1 cellular context compared by ENCODE assay signal in the genomic region with DNA sequence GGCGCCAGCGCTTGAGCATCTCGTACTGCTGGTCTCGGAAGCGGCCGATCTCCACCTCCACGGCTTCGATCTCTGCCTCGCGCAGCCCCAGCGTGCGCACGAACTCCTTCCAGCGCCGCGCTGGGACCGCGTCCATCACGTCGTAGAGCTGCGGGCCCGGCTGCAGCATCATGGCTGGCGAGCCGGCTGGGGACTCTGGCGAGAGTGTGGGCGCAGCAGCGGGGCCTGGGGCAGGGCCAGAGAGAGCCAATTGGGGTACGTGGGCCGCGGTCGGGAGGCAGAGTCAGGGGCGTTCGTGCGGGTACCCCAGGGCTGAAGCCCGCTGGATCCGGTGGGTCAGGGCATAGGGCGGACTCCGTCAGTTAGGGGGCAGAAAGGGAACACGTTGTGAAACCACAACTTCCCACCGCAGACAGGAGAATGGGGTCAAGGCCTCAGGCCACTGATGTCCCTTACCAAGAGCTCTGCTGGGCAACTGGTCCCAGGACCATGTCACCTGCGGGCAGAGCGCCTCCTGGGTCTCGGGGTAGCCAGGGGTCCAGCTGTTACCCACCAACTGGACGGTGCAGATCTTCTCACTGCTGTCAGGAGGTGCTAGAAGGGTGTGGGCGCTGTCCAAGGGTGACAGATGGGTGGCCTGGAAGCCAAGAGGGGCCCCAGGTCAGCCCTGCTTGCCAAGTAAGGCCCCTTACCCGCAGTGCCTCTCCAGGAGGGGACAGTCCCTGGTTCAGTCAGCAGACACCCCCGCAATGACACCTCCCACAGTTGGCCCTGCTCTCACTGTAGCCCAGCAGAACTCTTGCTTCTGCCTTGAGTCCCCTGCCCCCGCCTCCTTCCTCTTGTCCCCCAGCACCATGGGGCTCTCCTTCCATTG.
TF ChIP-seq lines count a peak whose summit lies in the region.

No MANE protein-coding gene starts in this region.

TF ChIP-seq in K562, 482 proteins besides CTCF, POLR2A, EP300 and RAD21 (continued from another document):
- TF ChIP-seq, protein P1, sequence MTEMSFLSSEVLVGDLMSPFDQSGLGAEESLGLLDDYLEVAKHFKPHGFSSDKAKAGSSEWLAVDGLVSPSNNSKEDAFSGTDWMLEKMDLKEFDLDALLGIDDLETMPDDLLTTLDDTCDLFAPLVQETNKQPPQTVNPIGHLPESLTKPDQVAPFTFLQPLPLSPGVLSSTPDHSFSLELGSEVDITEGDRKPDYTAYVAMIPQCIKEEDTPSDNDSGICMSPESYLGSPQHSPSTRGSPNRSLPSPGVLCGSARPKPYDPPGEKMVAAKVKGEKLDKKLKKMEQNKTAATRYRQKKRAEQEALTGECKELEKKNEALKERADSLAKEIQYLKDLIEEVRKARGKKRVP (CRISPR knock-in tag; IDR thresholded peaks at IDR 0.05), result no peak
- no peak for TF ChIP-seq SNIP1 (IDR thresholded peaks at IDR 0.05; ENCODE audit: low read depth)
- 0 out of 2 replicates have a peak, but pooled peaks have one; percentile 12 for TF ChIP-seq RBM14 (IDR thresholded peaks at IDR 0.05; ENCODE audit: borderline replicate concordance, insufficient read depth, low read depth, low read length)
- TF ChIP-seq, protein P2, sequence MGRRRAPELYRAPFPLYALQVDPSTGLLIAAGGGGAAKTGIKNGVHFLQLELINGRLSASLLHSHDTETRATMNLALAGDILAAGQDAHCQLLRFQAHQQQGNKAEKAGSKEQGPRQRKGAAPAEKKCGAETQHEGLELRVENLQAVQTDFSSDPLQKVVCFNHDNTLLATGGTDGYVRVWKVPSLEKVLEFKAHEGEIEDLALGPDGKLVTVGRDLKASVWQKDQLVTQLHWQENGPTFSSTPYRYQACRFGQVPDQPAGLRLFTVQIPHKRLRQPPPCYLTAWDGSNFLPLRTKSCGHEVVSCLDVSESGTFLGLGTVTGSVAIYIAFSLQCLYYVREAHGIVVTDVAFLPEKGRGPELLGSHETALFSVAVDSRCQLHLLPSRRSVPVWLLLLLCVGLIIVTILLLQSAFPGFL (CRISPR knock-in tag; IDR thresholded peaks at IDR 0.05), result no peak
